8 cellular contexts compared by ENCODE assay signal in the genomic region with DNA sequence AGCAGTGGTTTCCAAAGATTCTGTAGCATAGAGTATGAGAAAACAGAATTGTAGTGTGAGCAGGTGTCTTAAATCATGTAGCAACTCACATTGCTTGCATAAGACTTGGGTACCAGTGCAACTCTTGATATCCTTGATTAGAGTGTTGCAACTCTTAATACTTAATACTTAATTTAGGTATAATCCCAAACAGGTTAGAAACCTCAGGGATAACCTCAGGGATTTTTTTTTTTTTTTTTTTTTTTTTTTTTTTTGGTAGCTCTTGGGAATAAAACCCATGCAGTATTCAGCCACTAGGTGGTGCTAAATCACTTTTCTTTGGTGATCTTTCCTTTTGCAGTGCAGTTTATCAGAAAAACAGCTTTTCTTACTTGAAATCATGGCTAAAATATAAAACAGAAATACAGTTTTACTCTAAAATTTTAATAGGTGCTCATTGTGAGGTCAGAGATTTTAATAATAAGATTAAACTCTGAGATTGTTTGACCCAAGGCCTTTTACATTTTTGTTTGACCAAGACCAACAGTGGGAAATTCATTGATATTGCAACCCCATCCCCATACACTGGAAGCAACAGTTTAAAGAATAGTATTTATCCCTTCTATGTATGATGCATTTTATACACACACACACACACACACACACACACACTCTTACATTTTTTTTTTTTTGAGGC. TPM values are rescaled to one million over a fixed set of nuclear protein-coding genes. Genes with fewer than 3 reads are reported as not detected.
DNase-seq lines count a peak whose midpoint lies in the region; ATAC-seq and TF ChIP-seq lines count a peak whose summit lies in the region.

No MANE protein-coding gene starts in this region.

- DNase-seq in activated gamma-delta T cell treated with Interleukin-2 at 50 U/mL for 16 hours (peak; percentile 44), activated gamma-delta T cell (lab: John Stamatoyannopoulos, UW) (no peak), KG1 (lab: John Stamatoyannopoulos, UW) (peak; percentile 9), RPMI7951 (ENCODE audit: low read depth) (peak; percentile 54), coronary artery (ENCODE audit: low spot score) (no peak), mesendoderm (peak; percentile 55)

- no peak overlapping the region for H3K9ac ChIP-seq in mesendoderm (ENCODE audit: low read length)

- H3K4me3 ChIP-seq in coronary artery (no peak overlapping the region), mesendoderm (ENCODE audit: low read length) (no peak overlapping the region)

- H3K79me2 ChIP-seq in mesendoderm (ENCODE audit: control insufficient read depth, insufficient read depth, low read length), result no peaks in the 10 kb centered on the region

- no peaks in the 10 kb centered on the region for H3K4me1 ChIP-seq in mesendoderm (ENCODE audit: control insufficient read depth, low read depth, low read length)

- ATAC-seq in HG03095 (IDR thresholded peaks at IDR 0.05; ENCODE audit: unreplicated experiment) (no peak), GM18502 (IDR thresholded peaks at IDR 0.05; ENCODE audit: poor library complexity, unreplicated experiment) (no peak)

- H3K18ac ChIP-seq in mesendoderm (ENCODE audit: low read length), result no peak overlapping the region

- H3K36me3 ChIP-seq in mesendoderm (ENCODE audit: control insufficient read depth, insufficient read depth, low read length), result no peaks in the 10 kb centered on the region

- no peaks in the 10 kb centered on the region for H3K27me3 ChIP-seq in mesendoderm (ENCODE audit: insufficient read depth, low read length, poor library complexity)

- no peak overlapping the region for H2BK15ac ChIP-seq in mesendoderm (replicated peaks; ENCODE audit: low read depth)

- H3K79me1 ChIP-seq in mesendoderm (ENCODE audit: low read length), result no peaks in the 10 kb centered on the region

- H3K4me2 ChIP-seq in mesendoderm (ENCODE audit: low read length), result no peak overlapping the region

- H4K5ac ChIP-seq in mesendoderm (ENCODE audit: low read length), result no peak overlapping the region

- no peak overlapping the region for H2BK120ac ChIP-seq in mesendoderm (ENCODE audit: low read depth, low read length)

- no peak overlapping the region for H3K4ac ChIP-seq in mesendoderm (ENCODE audit: low read depth, low read length)

- no peak overlapping the region for H3K23ac ChIP-seq in mesendoderm (ENCODE audit: low read length)

- no peak overlapping the region for H2AK5ac ChIP-seq in mesendoderm (ENCODE audit: low read length)

- no peak overlapping the region for H3K56ac ChIP-seq in mesendoderm (ENCODE audit: low read length)

- H3K27ac ChIP-seq in coronary artery, result no peak overlapping the region
- no peak overlapping the region for H3K27ac ChIP-seq in mesendoderm (ENCODE audit: low read depth, low read length)

- no peak overlapping the region for H4K8ac ChIP-seq in mesendoderm (ENCODE audit: low read depth, low read length)

- no peak overlapping the region for H2BK5ac ChIP-seq in mesendoderm (ENCODE audit: low read length)

- TF ChIP-seq CTCF in coronary artery (IDR thresholded peaks at IDR 0.05), result peak; percentile 38

RNA-seq across cellular contexts. Expression of a gene that starts 55.3 kb away (rescaled TPM):
- 29.9 and 32.7 TPM in 2 replicates for total RNA-seq in RPMI7951 (2014; rRNA removed; shearing (Covaris generic))
- polyA plus RNA-seq in mesendoderm (2013, experiment 1 of 2), result 5.6 TPM
- 5.3 TPM for polyA plus RNA-seq in mesendoderm (2013, experiment 2 of 2)

Comparison
In these comparisons a context has a peak if more than half of its experiments do, and no peak if none do; other contexts are left out.
1. DNase-seq: peak in activated gamma-delta T cell treated with Interleukin-2 at 50 U/mL for 16 hours (single experiment), KG1 (single experiment), RPMI7951 (single experiment) and mesendoderm (single experiment); none in activated gamma-delta T cell (single experiment) and coronary artery (single experiment).